1 cellular context compared by ENCODE assay signal in genomic region chrX:23435575-23435974, GRCh38.
TF ChIP-seq lines count a peak whose summit lies in the region.

No MANE protein-coding gene starts in this region.

TF ChIP-seq in GM23338, 12 proteins besides CTCF, POLR2A, EP300 and RAD21:
- TF ChIP-seq ETS1 (IDR thresholded peaks at IDR 0.05) (no peak), EZH2 (IDR thresholded peaks at IDR 0.05; ENCODE audit: low read depth, unreplicated experiment) (no peak), ZNF114 (CRISPR knock-in tag; IDR thresholded peaks at IDR 0.05) (no peak), ZNF462 (CRISPR knock-in tag; IDR thresholded peaks at IDR 0.05) (no peak), NANOG (IDR thresholded peaks at IDR 0.05; ENCODE audit: borderline replicate concordance) (no peak), CREB1 (CRISPR knock-in tag; IDR thresholded peaks at IDR 0.05; ENCODE audit: low read depth) (no peak), EZH2phosphoT487 (IDR thresholded peaks at IDR 0.05; ENCODE audit: unreplicated experiment) (no peak), STAT1 (IDR thresholded peaks at IDR 0.05; ENCODE audit: unreplicated experiment) (no peak), ZNF331 (CRISPR knock-in tag; IDR thresholded peaks at IDR 0.05; ENCODE audit: low read depth) (no peak), JUNB (IDR thresholded peaks at IDR 0.05; ENCODE audit: unreplicated experiment) (no peak), POLR2AphosphoS5 (IDR thresholded peaks at IDR 0.05; ENCODE audit: low read depth) (no peak), REST (IDR thresholded peaks at IDR 0.05; ENCODE audit: unreplicated experiment) (no peak)
